Comparison of ENCODE assay signal across 32 cellular contexts in genomic region chr12:15059123-15059522, GRCh38.
A peak's percentile ranks its signal among the peaks of the same experiment; 100 is the strongest.
DNase-seq lines count a peak whose midpoint lies in the region; ATAC-seq, FAIRE-seq and TF ChIP-seq lines count a peak whose summit lies in the region.
"Had no signal": no experiment of that assay in that cellular context is flagged by ENCODE, and none has a peak within 500 bp of the region (broad histone marks: within the 10 kb centered on the region; RNA-seq: fewer than 3 reads in every experiment).

No MANE protein-coding gene starts in this region.

- no peak overlapping the region for H3K23ac ChIP-seq in IMR-90 (ENCODE audit: low read depth, low read length)

- no peaks in the 10 kb centered on the region for H3K9me1 ChIP-seq in IMR-90 (ENCODE audit: insufficient read depth, low read length)

- BruUV-seq in HepG2 (replicated peaks; lab: Mats Ljungman, UMichigan) (no TSS peak), IMR-90 (replicated peaks; lab: Mats Ljungman, UMichigan) (no TSS peak)

- H3K36me3 ChIP-seq in HepG2 (replicated peaks in 1 of 2; ENCODE audit: control insufficient read depth in 1 of 2, insufficient read depth in 2 of 2, low read length in 2 of 2) (no peaks in the 10 kb centered on the region), right lobe of liver (no peaks in the 10 kb centered on the region), IMR-90 (ENCODE audit: control insufficient read depth, insufficient read depth, low read length) (no peaks in the 10 kb centered on the region), spleen (no peaks in the 10 kb centered on the region), thyroid gland (no peaks in the 10 kb centered on the region)
- H3K36me3 ChIP-seq: BE2C; BLaER1; BLaER1 treated with 17β-estradiol and CSF1 and Interleukin-3, amounts not matched to agents 10 nM and 100 nM had no signal

- no peak overlapping the region for H2AK5ac ChIP-seq in IMR-90 (ENCODE audit: low read depth, low read length)

- no peak overlapping the region for H3K18ac ChIP-seq in IMR-90 (ENCODE audit: low read depth, low read length)

- FAIRE-seq in HepG2 (lab: Jason Lieb, UNC): no peak
- FAIRE-seq: A549, D721Med had no signal

- WGBS in HepG2 (ENCODE audit: low lambda C conversion rate): 42% methylated on average over 1 of the region's 1 CpG
- whole genome bisulfite sequencing in right lobe of liver (ENCODE audit: insufficient coverage, low coverage, low lambda C conversion rate, missing lambda C conversion rate): 75% methylated on average over 1 of the region's 1 CpG
- no CpG with 5 or more reads among the region's 1 CpG for WGBS in IMR-90 (ENCODE audit: extremely low coverage in 2 of 2, insufficient read length in 1 of 2), 2 experiments
- 87 to 100% (median 94%) methylated on average over 1 of the region's 1 CpG for WGBS in spleen, 5 donors
- WGBS in thyroid gland, 2 donors: 97 to 100% methylated on average over 1 of the region's 1 CpG

- H2BK5ac ChIP-seq in IMR-90 (ENCODE audit: low read depth, low read length, poor library complexity, severe bottlenecking): no peak overlapping the region

- no peak overlapping the region for H2AK9ac ChIP-seq in IMR-90 (replicated peaks; ENCODE audit: low read depth, low read length, poor library complexity)

- H3K9ac ChIP-seq in HepG2 (ENCODE audit: insufficient read depth, low read depth, low read length): no peak overlapping the region
- H3K9ac ChIP-seq in IMR-90 (ENCODE audit: low read depth, low read length): no peak overlapping the region
- H3K9ac ChIP-seq: BLaER1; BLaER1 treated with 17β-estradiol and CSF1 and Interleukin-3, amounts not matched to agents 10 nM and 100 nM had no signal

- no peak overlapping the region for H3K4ac ChIP-seq in IMR-90 (ENCODE audit: low read depth, low read length)

- H3K56ac ChIP-seq in IMR-90 (ENCODE audit: extremely low read depth, insufficient read depth, low read length): no peak overlapping the region

- H3K79me2 ChIP-seq in HepG2 (ENCODE audit: insufficient read depth, low read length): no peaks in the 10 kb centered on the region

- POLR2A ChIA-PET in HepG2 (lab: Yijun Ruan, JAX): no interaction called here
- POLR2A ChIA-PET in IMR-90 (lab: Charles Lee; ENCODE audit: unreplicated experiment): no interaction called here

- TF ChIP-seq EP300 in HepG2 (IDR thresholded peaks at IDR 0.05; ENCODE audit: low read depth in 2 of 2, low read length in 2 of 2) (no peak), HepG2 (CRISPR knock-in tag; IDR thresholded peaks at IDR 0.05; ENCODE audit: borderline replicate concordance) (no peak)

- H2AFZ ChIP-seq in HepG2 (ENCODE audit: low read length) (no peak overlapping the region), IMR-90 (replicated peaks; ENCODE audit: low read length, poor library complexity) (no peak overlapping the region)

- dilution Hi-C loops in IMR-90 (cut with HindIII; ENCODE audit: low sequenced_read_pairs, unreplicated experiment): no loop called here

- H4K91ac ChIP-seq in IMR-90 (ENCODE audit: insufficient read depth, low read depth, low read length): no peak overlapping the region

- DNase-seq in HepG2 (ENCODE audit: low spot score): no peak
- no peak for DNase-seq in right lobe of liver
- no peak for DNase-seq in IMR-90
- no peak for DNase-seq in spleen
- no peak for DNase-seq in head of caudate nucleus
- no peak for DNase-seq in thyroid gland
- DNase-seq: 8988T; ACHN; AML-193; BE2C; C1 segment of cervical spinal cord; Caco-2; Calu3; CD4-positive, alpha-beta memory T cell; CD4-positive, alpha-beta T cell; CD4-positive, CD25-positive, alpha-beta regulatory T cell; CD8-positive, alpha-beta memory T cell; CD8-positive, alpha-beta T cell; COR-L47; DMS 273 treated with DMSO at 0.1 percent for 48 hours; DMS153; DMS53; DMS79; DMS79 treated with DMSO at 0.1 percent for 48 hours; DND-41; EL had no signal

- H4K20me1 ChIP-seq in HepG2 (ENCODE audit: insufficient read depth, low read length) (no peaks in the 10 kb centered on the region), IMR-90 (ENCODE audit: insufficient read depth, low read length) (no peaks in the 10 kb centered on the region)
- H4K20me1 ChIP-seq: BLaER1; BLaER1 treated with 17β-estradiol and CSF1 and Interleukin-3, amounts not matched to agents 10 nM and 100 nM had no signal

- H4K5ac ChIP-seq in IMR-90 (ENCODE audit: low read depth, low read length): no peak overlapping the region

- H3K4me2 ChIP-seq in HepG2 (ENCODE audit: low read depth, low read length) (no peak overlapping the region), IMR-90 (ENCODE audit: low read depth, low read length) (no peak overlapping the region)
- H3K4me2 ChIP-seq: A549; BLaER1; BLaER1 treated with 17β-estradiol and CSF1 and Interleukin-3, amounts not matched to agents 10 nM and 100 nM had no signal

- H3K4me3 ChIP-seq in HepG2 (replicated peaks in 1 of 3; ENCODE audit: insufficient read depth in 1 of 3, low read depth in 2 of 3, low read length in 3 of 3): no peak overlapping the region
- no peak overlapping the region for H3K4me3 ChIP-seq in right lobe of liver
- H3K4me3 ChIP-seq in IMR-90 (ENCODE audit: insufficient read depth, low read depth, low read length): no peak overlapping the region
- no peak overlapping the region for H3K4me3 ChIP-seq in spleen
- H3K4me3 ChIP-seq in thyroid gland (replicated peaks in 1 of 3): no peak overlapping the region
- H3K4me3 ChIP-seq: A549; BLaER1; BLaER1 treated with 17β-estradiol and CSF1 and Interleukin-3, amounts not matched to agents 10 nM and 100 nM had no signal

- H3K27me3 ChIP-seq in HepG2 (ENCODE audit: control insufficient read depth in 1 of 2, insufficient read depth in 2 of 2, low read length in 2 of 2): no peaks in the 10 kb centered on the region; a peak in 1 of 5 replicates
- no peaks in the 10 kb centered on the region for H3K27me3 ChIP-seq in right lobe of liver
- H3K27me3 ChIP-seq in IMR-90 (ENCODE audit: control insufficient read depth, insufficient read depth, low read length): no peaks in the 10 kb centered on the region
- H3K27me3 ChIP-seq in spleen (replicated peaks in 1 of 7): no peaks in the 10 kb centered on the region
- H3K27me3 ChIP-seq in thyroid gland: no peaks in the 10 kb centered on the region
- H3K27me3 ChIP-seq: BE2C; BLaER1; BLaER1 treated with 17β-estradiol and CSF1 and Interleukin-3, amounts not matched to agents 10 nM and 100 nM had no signal

- no peak for ATAC-seq in HepG2
- no peak for ATAC-seq in right lobe of liver
- no peak for ATAC-seq in IMR-90 (ENCODE audit: low read depth)
- ATAC-seq: A549; CD8-positive, alpha-beta T cell had no signal

- no peaks in the 10 kb centered on the region for H3K79me1 ChIP-seq in IMR-90 (ENCODE audit: low read depth in 1 of 2, low read length in 2 of 2)

- in situ Hi-C loops in HepG2 (cut with HindIII; ENCODE audit: extremely low pct_ligation_motif_present, low pct_unique_long_range_greater_than_20kb) (no loop called here), IMR-90 (cut with MboI; ENCODE audit: low sequenced_read_pairs) (no loop called here)

- no peak overlapping the region for H2BK120ac ChIP-seq in IMR-90 (ENCODE audit: low read depth, low read length)

- H4K8ac ChIP-seq in IMR-90 (ENCODE audit: low read depth in 2 of 2, low read length in 2 of 2): no peak overlapping the region

- intact Hi-C loops in HepG2 (cut with micrococcal nuclease; ENCODE audit: unreplicated experiment) (no loop called here), right lobe of liver (cut with DNase I) (no loop called here), IMR-90 (cut with micrococcal nuclease) (no loop called here), spleen (cut with DNase I; ENCODE audit: low total_unique reads) (no loop called here), head of caudate nucleus (cut with DNase I) (no loop called here), thyroid gland (cut with DNase I) (no loop called here)

- H3K14ac ChIP-seq in IMR-90 (replicated peaks; ENCODE audit: low read depth, low read length): no peak overlapping the region

- H3K27ac ChIP-seq in HepG2 (ENCODE audit: extremely low read length, insufficient read depth, low read length) (no peak overlapping the region), right lobe of liver (no peak overlapping the region), IMR-90 (ENCODE audit: insufficient read depth, low read length) (no peak overlapping the region), spleen (peak overlapping the region in 5 of 8 donors; percentile 8 to 53 (median 34)), thyroid gland (no peak overlapping the region)
- H3K27ac ChIP-seq: 22Rv1; A549; BLaER1; BLaER1 treated with 17β-estradiol and CSF1 and Interleukin-3, amounts not matched to agents 10 nM and 100 nM; C4-2B had no signal

- no peak for TF ChIP-seq POLR2A in HepG2 (IDR thresholded peaks at IDR 0.05; ENCODE audit: insufficient read depth in 1 of 2, low read depth in 2 of 2, low read length in 2 of 2)
- TF ChIP-seq POLR2A in right lobe of liver (IDR thresholded peaks at IDR 0.05): no peak
- no peak for TF ChIP-seq POLR2A in IMR-90 (IDR thresholded peaks at IDR 0.05; ENCODE audit: low read depth, low read length)
- TF ChIP-seq POLR2A in spleen (IDR thresholded peaks at IDR 0.05): no peak
- no peak for TF ChIP-seq POLR2A in thyroid gland (IDR thresholded peaks at IDR 0.05)

- no peak for TF ChIP-seq CTCF in HepG2 (CRISPR knock-in tag; IDR thresholded peaks at IDR 0.05)
- TF ChIP-seq CTCF in right lobe of liver (IDR thresholded peaks at IDR 0.05): no peak
- TF ChIP-seq CTCF in IMR-90 (conservative IDR thresholded peaks at IDR 0.05; ENCODE audit: low read depth, low read length): no peak
- TF ChIP-seq CTCF in spleen (IDR thresholded peaks at IDR 0.05 in 8 of 11, conservative IDR thresholded peaks at IDR 0.05 in 3 of 11): no peak
- no peak for TF ChIP-seq CTCF in thyroid gland (IDR thresholded peaks at IDR 0.05)

- no peaks in the 10 kb centered on the region for H3K4me1 ChIP-seq in HepG2 (ENCODE audit: insufficient read depth, low read length)
- H3K4me1 ChIP-seq in right lobe of liver: no peaks in the 10 kb centered on the region
- no peaks in the 10 kb centered on the region for H3K4me1 ChIP-seq in IMR-90 (ENCODE audit: control insufficient read depth, insufficient read depth, low read length)
- no peaks in the 10 kb centered on the region for H3K4me1 ChIP-seq in spleen
- no peaks in the 10 kb centered on the region for H3K4me1 ChIP-seq in thyroid gland
- H3K4me1 ChIP-seq: A549; BE2C; BLaER1; BLaER1 treated with 17β-estradiol and CSF1 and Interleukin-3, amounts not matched to agents 10 nM and 100 nM; Caco-2 had no signal

- CTCF ChIA-PET in HepG2 (lab: Yijun Ruan, JAX; ENCODE audit: low intra/inter-chr PET ratio, low total read pairs): no interaction called here
- CTCF ChIA-PET in IMR-90 (lab: Yijun Ruan, JAX): no interaction called here

- TF ChIP-seq RAD21 in HepG2 (CRISPR knock-in tag; IDR thresholded peaks at IDR 0.05) (no peak), IMR-90 (IDR thresholded peaks at IDR 0.05; ENCODE audit: low read length) (no peak)

- H3K9me3 ChIP-seq in HepG2 (ENCODE audit: low read length) (no peaks in the 10 kb centered on the region), right lobe of liver (no peaks in the 10 kb centered on the region), IMR-90 (ENCODE audit: control insufficient read depth, insufficient read depth, low read length) (no peaks in the 10 kb centered on the region), spleen (peaks cover 0 to 10% (median 0%) of the 10 kb centered on the region in 8 donors), thyroid gland (no peaks in the 10 kb centered on the region)
- H3K9me3 ChIP-seq: A549; BE2C; BLaER1; BLaER1 treated with 17β-estradiol and CSF1 and Interleukin-3, amounts not matched to agents 10 nM and 100 nM had no signal

- H2BK15ac ChIP-seq in IMR-90 (ENCODE audit: low read depth, low read length): no peak overlapping the region

- no peak overlapping the region for H2BK20ac ChIP-seq in IMR-90 (ENCODE audit: low read depth, low read length)

Comparison
In these comparisons a context has a peak if more than half of its experiments do, and no peak if none do; other contexts are left out.
1. H3K27ac ChIP-seq: peak in spleen (5 of 8); none in HepG2 (single experiment), right lobe of liver (0 of 3), IMR-90 (single experiment) and thyroid gland (0 of 3).